1 cellular context compared by ENCODE assay signal in the genomic region with DNA sequence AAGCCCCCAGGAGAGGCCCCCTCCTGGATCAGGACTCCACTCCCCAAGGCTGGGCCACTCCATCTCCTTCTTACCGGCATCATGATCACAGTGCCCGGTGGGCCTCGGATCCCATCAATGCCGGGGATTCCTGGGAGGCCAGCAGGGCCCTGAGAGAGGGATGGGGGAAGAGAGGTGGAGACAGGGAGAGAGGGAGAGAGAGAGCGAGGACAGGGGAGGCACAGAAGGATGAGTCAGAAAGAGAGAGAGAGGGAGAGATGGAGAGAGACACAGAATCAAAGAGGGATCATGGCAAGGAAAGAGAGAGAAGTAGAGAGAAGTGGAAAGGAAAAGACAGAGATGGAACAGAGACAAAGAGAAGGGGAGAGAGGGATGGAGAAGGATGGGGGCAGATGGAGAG.
TF ChIP-seq lines count a peak whose summit lies in the region.

No MANE protein-coding gene starts in this region.

TF ChIP-seq in GM23338, 12 proteins besides CTCF, POLR2A, EP300 and RAD21 (continued from another document):
- TF ChIP-seq ZNF462 (CRISPR knock-in tag; IDR thresholded peaks at IDR 0.05): no peak
- no peak for TF ChIP-seq ZNF331 (CRISPR knock-in tag; IDR thresholded peaks at IDR 0.05; ENCODE audit: low read depth)
- TF ChIP-seq, protein P1, sequence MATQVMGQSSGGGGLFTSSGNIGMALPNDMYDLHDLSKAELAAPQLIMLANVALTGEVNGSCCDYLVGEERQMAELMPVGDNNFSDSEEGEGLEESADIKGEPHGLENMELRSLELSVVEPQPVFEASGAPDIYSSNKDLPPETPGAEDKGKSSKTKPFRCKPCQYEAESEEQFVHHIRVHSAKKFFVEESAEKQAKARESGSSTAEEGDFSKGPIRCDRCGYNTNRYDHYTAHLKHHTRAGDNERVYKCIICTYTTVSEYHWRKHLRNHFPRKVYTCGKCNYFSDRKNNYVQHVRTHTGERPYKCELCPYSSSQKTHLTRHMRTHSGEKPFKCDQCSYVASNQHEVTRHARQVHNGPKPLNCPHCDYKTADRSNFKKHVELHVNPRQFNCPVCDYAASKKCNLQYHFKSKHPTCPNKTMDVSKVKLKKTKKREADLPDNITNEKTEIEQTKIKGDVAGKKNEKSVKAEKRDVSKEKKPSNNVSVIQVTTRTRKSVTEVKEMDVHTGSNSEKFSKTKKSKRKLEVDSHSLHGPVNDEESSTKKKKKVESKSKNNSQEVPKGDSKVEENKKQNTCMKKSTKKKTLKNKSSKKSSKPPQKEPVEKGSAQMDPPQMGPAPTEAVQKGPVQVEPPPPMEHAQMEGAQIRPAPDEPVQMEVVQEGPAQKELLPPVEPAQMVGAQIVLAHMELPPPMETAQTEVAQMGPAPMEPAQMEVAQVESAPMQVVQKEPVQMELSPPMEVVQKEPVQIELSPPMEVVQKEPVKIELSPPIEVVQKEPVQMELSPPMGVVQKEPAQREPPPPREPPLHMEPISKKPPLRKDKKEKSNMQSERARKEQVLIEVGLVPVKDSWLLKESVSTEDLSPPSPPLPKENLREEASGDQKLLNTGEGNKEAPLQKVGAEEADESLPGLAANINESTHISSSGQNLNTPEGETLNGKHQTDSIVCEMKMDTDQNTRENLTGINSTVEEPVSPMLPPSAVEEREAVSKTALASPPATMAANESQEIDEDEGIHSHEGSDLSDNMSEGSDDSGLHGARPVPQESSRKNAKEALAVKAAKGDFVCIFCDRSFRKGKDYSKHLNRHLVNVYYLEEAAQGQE (IDR thresholded peaks at IDR 0.05; ENCODE audit: unreplicated experiment): no peak
- no peak for TF ChIP-seq NANOG (IDR thresholded peaks at IDR 0.05; ENCODE audit: borderline replicate concordance)
- TF ChIP-seq CREB1 (CRISPR knock-in tag; IDR thresholded peaks at IDR 0.05; ENCODE audit: low read depth): no peak
- TF ChIP-seq ZNF114 (CRISPR knock-in tag; IDR thresholded peaks at IDR 0.05): no peak
- no peak for TF ChIP-seq EZH2phosphoT487 (IDR thresholded peaks at IDR 0.05; ENCODE audit: unreplicated experiment)
- TF ChIP-seq JUNB (IDR thresholded peaks at IDR 0.05; ENCODE audit: unreplicated experiment): no peak
